In genomic region chr5:133582971-133583370, GRCh38 we compare ENCODE assay signal across 1 cellular context.
A peak's percentile ranks its signal among the peaks of the same experiment; 100 is the strongest.
TF ChIP-seq lines count a peak whose summit lies in the region.

No MANE protein-coding gene starts in this region.

TF ChIP-seq in H1, 55 proteins besides CTCF, POLR2A, EP300 and RAD21:
- TF ChIP-seq RFX5 (IDR thresholded peaks at IDR 0.05; ENCODE audit: borderline replicate concordance, low read depth, low read length) (no peak), SAP30 (IDR thresholded peaks at IDR 0.05; ENCODE audit: insufficient read depth, insufficient replicate concordance, low read length) (no peak), SP2 (IDR thresholded peaks at IDR 0.05; ENCODE audit: low read length) (no peak), EZH2 (IDR thresholded peaks at IDR 0.05; ENCODE audit: low read depth, low read length, severe bottlenecking) (no peak), CTBP2 (IDR thresholded peaks at IDR 0.05; ENCODE audit: borderline replicate concordance, insufficient read depth, insufficient read length, low read length) (no peak), KDM5A (IDR thresholded peaks at IDR 0.05; ENCODE audit: low read length) (no peak), TAF1 (IDR thresholded peaks at IDR 0.05; ENCODE audit: low read depth, low read length) (0 out of 2 replicates have a peak, but pooled peaks have one; percentile 21), KDM1A (IDR thresholded peaks at IDR 0.05; ENCODE audit: borderline replicate concordance, low read length) (no peak), USF2 (IDR thresholded peaks at IDR 0.05; ENCODE audit: low read length) (no peak)
TF ChIP-seq in H1: peak in this region for 1.
